8 cellular contexts compared by ENCODE assay signal in the genomic region with DNA sequence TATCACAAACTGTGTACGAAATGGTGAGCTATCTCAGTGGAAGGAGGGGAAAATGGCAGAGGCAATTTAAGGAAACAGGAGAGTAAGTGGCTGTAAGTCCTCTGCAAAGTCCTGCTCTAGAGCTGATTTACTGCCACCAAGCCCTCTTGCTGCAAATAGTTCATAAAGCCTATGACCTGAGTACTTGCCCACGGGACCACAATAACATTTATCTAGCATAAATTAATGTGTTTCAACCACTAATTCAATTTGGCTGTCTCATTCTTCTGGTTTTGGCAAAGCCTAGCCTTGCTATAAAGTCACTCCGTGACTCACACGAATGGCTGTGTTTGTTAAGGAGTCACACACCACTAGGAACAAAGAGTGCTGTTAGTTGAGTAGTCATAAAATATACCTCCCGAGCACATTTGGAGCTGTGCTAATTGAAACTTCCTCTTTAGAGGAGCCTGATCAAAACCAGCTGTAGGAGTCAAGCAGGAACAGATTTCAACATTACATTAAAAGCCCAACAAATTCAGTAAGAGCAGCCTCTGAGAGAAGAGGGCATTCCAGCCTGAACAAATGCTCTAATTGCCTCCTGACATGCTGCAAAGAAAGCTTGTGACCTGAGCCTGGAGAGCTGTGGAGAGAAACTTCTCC.
DNase-seq lines count a peak whose midpoint lies in the region; ATAC-seq and TF ChIP-seq lines count a peak whose summit lies in the region.

No MANE protein-coding gene starts in this region.

- TF ChIP-seq CTCF in MCF 10A (IDR thresholded peaks at IDR 0.05; ENCODE audit: unreplicated experiment), result no peak
- TF ChIP-seq CTCF in kidney epithelial cell (IDR thresholded peaks at IDR 0.05; ENCODE audit: insufficient read depth, low read length, poor library complexity, severe bottlenecking), result no peak

- H3K4me1 ChIP-seq in CD4-positive, alpha-beta memory T cell (ENCODE audit: insufficient read depth, low read length), result no peaks in the 10 kb centered on the region

- no peaks in the 10 kb centered on the region for H3K9me3 Mint-ChIP-seq in MCF 10A (ENCODE audit: unreplicated experiment)
- peaks cover 3 to 10% (median 9%) of the 10 kb centered on the region in 8 donors for H3K9me3 Mint-ChIP-seq in CD4-positive, alpha-beta memory T cell

- H3K27me3 ChIP-seq in kidney epithelial cell (ENCODE audit: control insufficient read depth, insufficient read depth, low read length), result no peaks in the 10 kb centered on the region
- no peaks in the 10 kb centered on the region for H3K27me3 ChIP-seq in CD4-positive, alpha-beta memory T cell (ENCODE audit: insufficient read depth, low read length)

- H3K36me3 Mint-ChIP-seq in MCF 10A (ENCODE audit: insufficient read depth, unreplicated experiment), result no peaks in the 10 kb centered on the region
- no peaks in the 10 kb centered on the region for H3K36me3 Mint-ChIP-seq in CD4-positive, alpha-beta memory T cell

- no peaks in the 10 kb centered on the region for H3K9me3 ChIP-seq in CD4-positive, alpha-beta memory T cell (ENCODE audit: control insufficient read depth in 1 of 2, low read length in 2 of 2)

- peak overlapping the region; percentile 96 for H3K27ac ChIP-seq in substantia nigra (ENCODE audit: low read depth, low read length, poor library complexity, severe bottlenecking)
- H3K27ac ChIP-seq in CD4-positive, alpha-beta memory T cell (ENCODE audit: low read depth, low read length), result no peak overlapping the region

- H3K36me3 ChIP-seq in kidney epithelial cell (ENCODE audit: control insufficient read depth, insufficient read depth, low read length), result no peaks in the 10 kb centered on the region
- no peaks in the 10 kb centered on the region for H3K36me3 ChIP-seq in CD4-positive, alpha-beta memory T cell (ENCODE audit: insufficient read depth, low read length)

- DNase-seq in GOT3 (lab: John Stamatoyannopoulos, UW) (peak; percentile 51), NCI-H2227 (lab: John Stamatoyannopoulos, UW; ENCODE audit: unreplicated experiment) (peak; percentile 46), MCF 10A (ENCODE audit: unreplicated experiment) (peak; percentile 98), kidney epithelial cell (ENCODE audit: low read depth) (peak; percentile 97), substantia nigra (lab: John Stamatoyannopoulos, UW) (peak in 15 of 49 donors; percentile 4 to 74 (median 45)), NCI-H2171 treated with DMSO at 0.1 percent for 48 hours (lab: John Stamatoyannopoulos, UW) (no peak)
- DNase-seq in CD4-positive, alpha-beta memory T cell, result no peak

- H3K4me1 Mint-ChIP-seq in MCF 10A (ENCODE audit: insufficient read depth, unreplicated experiment), result peaks cover 51% of the 10 kb centered on the region
- no peaks in the 10 kb centered on the region for H3K4me1 Mint-ChIP-seq in CD4-positive, alpha-beta memory T cell

- H3K4me3 ChIP-seq in kidney epithelial cell (ENCODE audit: low read depth, low read length), result no peak overlapping the region
- H3K4me3 ChIP-seq in CD4-positive, alpha-beta memory T cell (ENCODE audit: low read length in 2 of 2), result no peak overlapping the region

- no TSS peak for BruUV-seq in MCF 10A (replicated peaks; lab: Mats Ljungman, UMichigan)

- intact Hi-C loops in MCF 10A (cut with micrococcal nuclease), result loop anchor here (2.0 to 10.0 kb wide), 4 partner anchors 74 to 1050 kb away; partner anchors contain the start of gene ZNF608
- intact Hi-C loops in CD4-positive, alpha-beta memory T cell (cut with micrococcal nuclease), result no loop called here

- H3K27me3 Mint-ChIP-seq in MCF 10A (ENCODE audit: insufficient read depth, unreplicated experiment), result no peaks in the 10 kb centered on the region
- no peaks in the 10 kb centered on the region for H3K27me3 Mint-ChIP-seq in CD4-positive, alpha-beta memory T cell

- ATAC-seq in GM21717 (IDR thresholded peaks at IDR 0.05; ENCODE audit: unreplicated experiment), result no peak

- POLR2A ChIA-PET in MCF 10A (lab: Yijun Ruan, JAX), result interaction anchor here (0.6 to 5.7 kb wide), 42 partner anchors 10 to 1941 kb away, joined by 3 to 106 read pairs (median 4); no protein-coding TSS in a partner anchor
- POLR2A ChIA-PET in CD4-positive, alpha-beta memory T cell (lab: Charles Lee; ENCODE audit: partially characterized antibody), result no interaction called here

- peak overlapping the region; percentile 84 for H3K27ac Mint-ChIP-seq in MCF 10A (ENCODE audit: low read depth, unreplicated experiment)
- H3K27ac Mint-ChIP-seq in CD4-positive, alpha-beta memory T cell, result no peak overlapping the region

- CTCF ChIA-PET in MCF 10A (lab: Yijun Ruan, JAX), result interaction anchor here (0.6 to 1.7 kb wide), 10 partner anchors 12 to 868 kb away, joined by 3 to 7 read pairs (median 4); no protein-coding TSS in a partner anchor
- CTCF ChIA-PET in CD4-positive, alpha-beta memory T cell (lab: Charles Lee; ENCODE audit: partially characterized antibody), result no interaction called here

- peak overlapping the region; percentile 64 for H3K4me3 Mint-ChIP-seq in MCF 10A (ENCODE audit: unreplicated experiment)
- no peak overlapping the region for H3K4me3 Mint-ChIP-seq in CD4-positive, alpha-beta memory T cell

Comparison
In these comparisons a context has a peak if more than half of its experiments do, and no peak if none do; other contexts are left out.
1. DNase-seq: peak in GOT3 (single experiment), NCI-H2227 (single experiment), MCF 10A (single experiment) and kidney epithelial cell (single experiment); none in NCI-H2171 treated with DMSO at 0.1 percent for 48 hours (single experiment) and CD4-positive, alpha-beta memory T cell (0 of 5).